Comparison of ENCODE assay signal across 8 cellular contexts in the genomic region with DNA sequence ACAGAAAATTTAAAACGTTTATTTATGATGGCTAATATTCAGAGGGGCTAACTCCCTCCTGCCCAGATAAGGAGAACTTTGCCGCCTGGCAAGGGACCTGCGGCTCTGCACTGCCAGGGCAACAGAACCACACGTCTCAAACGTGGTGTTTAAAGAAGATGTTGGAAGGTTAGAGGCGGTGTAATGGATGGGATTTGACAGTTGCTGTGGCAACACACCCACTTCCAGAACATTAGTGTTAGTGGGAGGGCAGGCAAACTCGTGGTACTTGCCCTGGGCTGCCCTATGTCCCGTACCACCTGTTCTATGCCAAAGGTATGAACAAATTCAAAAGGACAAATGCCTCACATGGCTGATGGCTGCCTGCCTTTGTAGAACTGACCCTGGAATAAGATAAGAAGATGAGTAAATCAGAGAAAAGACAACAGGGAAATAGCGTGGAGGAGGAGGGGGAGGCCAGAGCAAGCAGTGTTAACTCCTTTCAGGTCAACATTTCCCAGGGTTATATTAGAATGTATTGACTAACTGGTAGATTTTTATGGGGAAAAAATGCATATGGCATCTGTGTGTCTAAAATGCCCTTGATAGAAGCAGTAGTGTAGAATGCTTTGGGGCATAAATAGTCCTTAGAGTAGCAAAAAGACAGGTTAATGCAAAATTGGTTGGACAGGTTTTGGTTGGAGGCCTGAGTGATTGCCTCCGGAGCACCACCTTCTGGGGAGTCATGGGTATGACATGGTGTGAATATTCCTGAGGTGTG.
A peak's percentile ranks its signal among the peaks of the same experiment; 100 is the strongest.
DNase-seq lines count a peak whose midpoint lies in the region; ATAC-seq and TF ChIP-seq lines count a peak whose summit lies in the region.

No MANE protein-coding gene starts in this region.

- peak; percentile 86 for ATAC-seq in HG02870 (IDR thresholded peaks at IDR 0.05; ENCODE audit: unreplicated experiment)

- H3K36me3 ChIP-seq in WERI-Rb-1, result no peaks in the 10 kb centered on the region

- H3K27ac ChIP-seq in WERI-Rb-1, result no peak overlapping the region

- peak; percentile 90 for TF ChIP-seq CTCF in WERI-Rb-1 (IDR thresholded peaks at IDR 0.05; ENCODE audit: low read depth, low read length)
- TF ChIP-seq CTCF in cardiac fibroblast (IDR thresholded peaks at IDR 0.05; ENCODE audit: low read depth, low read length), result peak; percentile 87

- H3K4me3 ChIP-seq in WERI-Rb-1 (ENCODE audit: low read depth, low read length) (no peak overlapping the region), cardiac fibroblast (replicated peaks in 1 of 2; ENCODE audit: low read depth in 2 of 2, low read length in 2 of 2) (no peak overlapping the region)

- no peaks in the 10 kb centered on the region for H3K9me3 ChIP-seq in WERI-Rb-1 (ENCODE audit: severe bottlenecking)

- H3K27me3 ChIP-seq in WERI-Rb-1 (ENCODE audit: insufficient read depth, low read depth, severe bottlenecking), result no peaks in the 10 kb centered on the region

- DNase-seq in NCI-H510A treated with DMSO at 0.1 percent for 48 hours (lab: John Stamatoyannopoulos, UW) (peak; percentile 61), NCI-H510A (lab: John Stamatoyannopoulos, UW) (no peak), NCI-H1694 treated with DMSO at 0.1 percent for 48 hours (lab: John Stamatoyannopoulos, UW) (peak; percentile 75), WERI-Rb-1 (peak; percentile 64), cardiac fibroblast (ENCODE audit: low read depth in 2 of 2) (peak; percentile 60 to 63), kidney tubule cell (ENCODE audit: low spot score) (peak; percentile 63)
- peak; percentile 12 to 34 (median 30) for DNase-seq in stimulated activated CD4-positive, alpha-beta T cell treated with anti-CD3 and anti-CD28 coated beads, TNF-alpha, amount 100 ng/mL, for 24 hours (ENCODE audit: low read depth in 3 of 3)
